Comparison of ENCODE assay signal across 2 cellular contexts in genomic region chr1:155920717-155921116, GRCh38.
TF ChIP-seq lines count a peak whose summit lies in the region.

No MANE protein-coding gene starts in this region.

TF ChIP-seq in GM12891, 5 proteins besides CTCF, POLR2A, EP300 and RAD21:
- TF ChIP-seq POU2F2 (IDR thresholded peaks at IDR 0.05; ENCODE audit: low read depth, low read length) = no peak
- no peak for TF ChIP-seq POLR2AphosphoS5 (IDR thresholded peaks at IDR 0.05; ENCODE audit: low read depth, low read length)
- no peak for TF ChIP-seq PAX5 (IDR thresholded peaks at IDR 0.05; ENCODE audit: insufficient read depth, low read length, severe bottlenecking)
- TF ChIP-seq SPI1 (IDR thresholded peaks at IDR 0.05; ENCODE audit: low read depth, low read length) = no peak
- TF ChIP-seq TAF1 (IDR thresholded peaks at IDR 0.05; ENCODE audit: low read depth, low read length) = no peak

TF ChIP-seq in GM12878, 131 proteins besides CTCF, POLR2A, EP300 and RAD21:
- TF ChIP-seq NR2C1 (IDR thresholded peaks at IDR 0.05) = no peak
- TF ChIP-seq MEF2B (IDR thresholded peaks at IDR 0.05; ENCODE audit: partially characterized antibody, poor library complexity, severe bottlenecking) = no peak
